Comparison of ENCODE assay signal across 8 cellular contexts in the genomic region with DNA sequence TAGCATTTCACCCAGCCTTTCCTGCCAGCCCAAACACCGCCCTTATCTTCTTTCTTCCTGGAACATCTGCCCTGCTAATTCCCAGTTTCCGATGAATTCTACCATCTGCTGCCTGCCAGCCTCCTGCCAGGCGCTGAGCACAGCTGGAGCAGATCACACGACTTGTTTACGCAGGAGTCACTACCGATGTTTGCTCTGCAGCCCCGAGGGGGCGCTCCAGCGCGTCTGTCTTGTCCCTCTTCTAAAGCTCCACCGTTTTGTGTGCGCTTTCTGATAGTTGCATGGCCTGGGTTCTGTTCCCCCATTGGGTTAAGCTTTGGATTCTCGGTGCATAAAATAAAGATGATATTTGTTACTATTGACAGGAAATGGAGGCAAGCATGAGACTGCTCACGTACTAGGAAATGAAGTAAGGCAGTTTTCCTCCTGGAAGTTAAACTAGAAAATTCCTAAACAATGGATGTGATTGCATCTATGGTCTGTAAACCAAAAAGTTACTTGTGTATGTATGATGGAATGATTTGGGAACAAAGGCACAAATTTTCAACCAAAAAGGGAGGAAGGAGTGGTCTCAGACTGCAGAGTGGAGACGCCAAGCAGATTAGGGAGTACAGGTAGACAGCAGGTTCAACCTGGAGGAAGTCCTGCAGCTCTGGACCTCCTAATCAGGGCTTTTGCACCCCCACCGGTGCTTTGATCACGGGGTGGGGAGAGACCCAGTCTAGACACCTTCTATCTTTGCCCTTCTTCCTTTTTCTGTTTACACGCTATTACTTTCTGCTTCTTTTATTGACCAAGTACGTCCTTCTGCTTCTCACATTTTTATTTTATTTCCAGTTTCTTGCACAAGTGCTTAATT.
A peak's percentile ranks its signal among the peaks of the same experiment; 100 is the strongest.
DNase-seq lines count a peak whose midpoint lies in the region; ATAC-seq and TF ChIP-seq lines count a peak whose summit lies in the region.

No MANE protein-coding gene starts in this region.

- H3K4me3 ChIP-seq in GM12875 (ENCODE audit: low read depth, low read length) = no peak overlapping the region

- DNase-seq in NCI-H2227 (lab: John Stamatoyannopoulos, UW; ENCODE audit: unreplicated experiment) (peak; percentile 87), kidney glomerular epithelial cell (lab: John Stamatoyannopoulos, UW) (peak; percentile 30), HK-2 (ENCODE audit: unreplicated experiment) (no peak)
- peak; percentile 82 for DNase-seq in activated CD4-positive, CD25-positive, alpha-beta regulatory T cell treated with anti-CD3 and anti-CD28 coated beads, Interleukin-2, amount 50 U/mL, for 72 hours
- DNase-seq in central memory CD4-positive, alpha-beta T cell = peak; percentile 82
- peak; percentile 92 for DNase-seq in stimulated activated CD4-positive, alpha-beta T cell treated with anti-CD3 and anti-CD28 coated beads, Interleukin-15, amount 100 ng/mL, for 24 hours

- peak; percentile 94 for TF ChIP-seq CTCF in GM12875 (IDR thresholded peaks at IDR 0.05; ENCODE audit: borderline replicate concordance, insufficient read depth, low read depth, low read length)

- ATAC-seq in HG02973 (IDR thresholded peaks at IDR 0.05; ENCODE audit: unreplicated experiment) = peak; percentile 47
